13 cellular contexts compared by ENCODE assay signal in genomic region chrX:97026406-97026805, GRCh38.
A peak's percentile ranks its signal among the peaks of the same experiment; 100 is the strongest.
DNase-seq lines count a peak whose midpoint lies in the region; ATAC-seq and TF ChIP-seq lines count a peak whose summit lies in the region.
"Had no signal": no experiment of that assay in that cellular context is flagged by ENCODE, and none has a peak within 500 bp of the region (broad histone marks: within the 10 kb centered on the region; RNA-seq: fewer than 3 reads in every experiment).

No MANE protein-coding gene starts in this region.

- H3K4me3 Mint-ChIP-seq in glutamatergic neuron (ENCODE audit: unreplicated experiment): no peak overlapping the region
- H3K4me3 Mint-ChIP-seq: activated T-cell treated with anti-CD3 and anti-CD28 coated beads, Interleukin-2, amount 50 U/mL, for 24 hours; CD14-positive monocyte; dendritic cell treated with granulocyte-macrophage colony-stimulating factor and Interleukin-4, amounts not matched to agents 40 ng/mL and 50 ng/mL, for 4 days had no signal

- no peaks in the 10 kb centered on the region for H3K27me3 Mint-ChIP-seq in glutamatergic neuron (ENCODE audit: unreplicated experiment)
- H3K27me3 Mint-ChIP-seq: dendritic cell treated with granulocyte-macrophage colony-stimulating factor and Interleukin-4, amounts not matched to agents 40 ng/mL and 50 ng/mL, for 4 days had no signal

- no peak overlapping the region for H3K27ac Mint-ChIP-seq in glutamatergic neuron (ENCODE audit: unreplicated experiment)
- H3K27ac Mint-ChIP-seq: activated T-cell treated with anti-CD3 and anti-CD28 coated beads, Interleukin-2, amount 50 U/mL, for 24 hours; CD14-positive monocyte; dendritic cell treated with granulocyte-macrophage colony-stimulating factor and Interleukin-4, amounts not matched to agents 40 ng/mL and 50 ng/mL, for 4 days had no signal

- DNase-seq in DMS53 treated with DMSO at 0.1 percent for 48 hours (lab: John Stamatoyannopoulos, UW; ENCODE audit: unreplicated experiment): peak; percentile 65
- peak; percentile 1 to 10 for DNase-seq in Kasumi-1 (lab: John Stamatoyannopoulos, UW)
- peak; percentile 12 for DNase-seq in RKO (ENCODE audit: low spot score)
- DNase-seq in iPS-NIHi11 (ENCODE audit: low spot score): peak; percentile 16
- no peak for DNase-seq in glutamatergic neuron
- no peak for DNase-seq in HK-2 (ENCODE audit: unreplicated experiment)
- no peak for DNase-seq in stimulated activated naive CD8-positive, alpha-beta T cell treated with anti-CD3 and anti-CD28 coated beads, Interleukin-15, Interleukin-2, amounts not matched to agents 100 U/mL and 50 U/mL, for 24 hours
- DNase-seq: activated T-cell treated with anti-CD3 and anti-CD28 coated beads, Interleukin-2, amount 50 U/mL, for 24 hours; islet precursor cell; right lobe of liver had no signal

- no peaks in the 10 kb centered on the region for H3K9me3 Mint-ChIP-seq in glutamatergic neuron (ENCODE audit: unreplicated experiment)
- H3K9me3 Mint-ChIP-seq: activated T-cell treated with anti-CD3 and anti-CD28 coated beads, Interleukin-2, amount 50 U/mL, for 24 hours; dendritic cell treated with granulocyte-macrophage colony-stimulating factor and Interleukin-4, amounts not matched to agents 40 ng/mL and 50 ng/mL, for 4 days had no signal

- TF ChIP-seq CTCF in glutamatergic neuron (IDR thresholded peaks at IDR 0.05; ENCODE audit: partially characterized antibody, unreplicated experiment): no peak

- H3K36me3 Mint-ChIP-seq in glutamatergic neuron (ENCODE audit: unreplicated experiment): no peaks in the 10 kb centered on the region
- H3K36me3 Mint-ChIP-seq: CD14-positive monocyte had no signal

- peaks cover 1% of the 10 kb centered on the region for H3K4me1 Mint-ChIP-seq in glutamatergic neuron (ENCODE audit: low read depth, unreplicated experiment)

- no peak for ATAC-seq in HG03432 (IDR thresholded peaks at IDR 0.05; ENCODE audit: unreplicated experiment)
- no peak for ATAC-seq in stimulated activated naive CD8-positive, alpha-beta T cell treated with anti-CD3 and anti-CD28 coated beads, Interleukin-15, Interleukin-2, amounts not matched to agents 100 U/mL and 50 U/mL, for 24 hours

Comparison
In these comparisons a context has a peak if more than half of its experiments do, and no peak if none do; other contexts are left out.
1. DNase-seq: peak in DMS53 treated with DMSO at 0.1 percent for 48 hours (single experiment), Kasumi-1 (2 of 2), RKO (single experiment) and iPS-NIHi11 (single experiment); none in glutamatergic neuron (single experiment), HK-2 (single experiment) and stimulated activated naive CD8-positive, alpha-beta T cell treated with anti-CD3 and anti-CD28 coated beads, Interleukin-15, Interleukin-2, amounts not matched to agents 100 U/mL and 50 U/mL, for 24 hours (single experiment).